8 cellular contexts compared by ENCODE assay signal in genomic region chr2:101307503-101307902, GRCh38. TPM values are rescaled to one million over a fixed set of nuclear protein-coding genes. Genes with fewer than 3 reads are reported as not detected.
DNase-seq lines count a peak whose midpoint lies in the region; ATAC-seq and TF ChIP-seq lines count a peak whose summit lies in the region.

No MANE protein-coding gene starts in this region.

- peaks cover 28% of the 10 kb centered on the region for H3K36me3 ChIP-seq in SJSA1
- H3K36me3 ChIP-seq in prostate gland: no peaks in the 10 kb centered on the region

- H3K9me3 ChIP-seq in SJSA1 (replicated peaks) (no peaks in the 10 kb centered on the region), prostate gland (no peaks in the 10 kb centered on the region)

- H3K27me3 ChIP-seq in SJSA1 (replicated peaks): no peaks in the 10 kb centered on the region
- H3K27me3 ChIP-seq in prostate gland (replicated peaks; ENCODE audit: insufficient read depth): no peaks in the 10 kb centered on the region

- H3K27ac ChIP-seq in SJSA1: no peak overlapping the region
- H3K27ac ChIP-seq in epithelial cell of prostate: peak overlapping the region; percentile 88
- H3K27ac ChIP-seq in prostate gland: peak overlapping the region; percentile 87 to 91

- TF ChIP-seq POLR2A in prostate gland (IDR thresholded peaks at IDR 0.05): no peak

- H3K4me1 ChIP-seq in SJSA1 (replicated peaks): peaks cover 38% of the 10 kb centered on the region
- peaks cover 13% of the 10 kb centered on the region for H3K4me1 ChIP-seq in prostate gland (replicated peaks)

- no peak for TF ChIP-seq CTCF in prostate gland (IDR thresholded peaks at IDR 0.05)

- H3K4me3 ChIP-seq in SJSA1 (peak overlapping the region; percentile 91), prostate gland (peak overlapping the region; percentile 96 to 99)

- ATAC-seq in HG02981 (IDR thresholded peaks at IDR 0.05; ENCODE audit: unreplicated experiment): no peak
- ATAC-seq in HG03039 (IDR thresholded peaks at IDR 0.05; ENCODE audit: unreplicated experiment): no peak

- 40% methylated on average over 9 of the region's 9 CpGs for WGBS in prostate gland

- peak; percentile 17 for DNase-seq in EH (ENCODE audit: low read depth)
- DNase-seq in SJSA1 (ENCODE audit: low read depth in 1 of 2, low spot score in 2 of 2): peak in 1 of 2 experiments; percentile 7
- no peak for DNase-seq in epithelial cell of prostate (ENCODE audit: low read depth, low spot score)
- no peak for DNase-seq in prostate gland (ENCODE audit: low spot score)
- DNase-seq in ureter (ENCODE audit: low spot score): no peak
- no peak for DNase-seq in AML-193 (lab: John Stamatoyannopoulos, UW)

- intact Hi-C loops in prostate gland (cut with DNase I): no loop called here

RNA-seq across cellular contexts. Expression of gene RNF149, which starts 1.0 kb away (rescaled TPM):
- total RNA-seq in SJSA1 (2014; rRNA removed; shearing (Covaris generic)): 32.2 and 37.6 TPM in 2 replicates
- total RNA-seq in prostate gland (10 to 100 TPM; 57.2 to 75.4 TPM), ureter (97.3 TPM)

RNA-seq across cellular contexts. Expression of gene CNOT11, which starts 54.8 kb away (rescaled TPM):
- total RNA-seq in SJSA1 (2014; rRNA removed; shearing (Covaris generic)): 44.2 and 59.8 TPM in 2 replicates
- total RNA-seq in prostate gland (10 to 100 TPM; 41.0 to 41.4 TPM), ureter (71.3 TPM)
